Comparison of ENCODE assay signal across 19 cellular contexts in genomic region chr7:70210200-70210960, GRCh38.
"Had no signal": no experiment of that assay in that cellular context is flagged by ENCODE, and none has a peak within 500 bp of the region (broad histone marks: within the 10 kb centered on the region; RNA-seq: fewer than 3 reads in every experiment).

No MANE protein-coding gene starts in this region.

- H3K27me3 ChIP-seq: dorsolateral prefrontal cortex, heart left ventricle, neutrophil, spleen, tibial artery, upper lobe of right lung, vagina had no signal

- H3K4me3 Mint-ChIP-seq: naive thymus-derived CD8-positive, alpha-beta T cell; stimulated activated memory B cell treated with anti-CD40 and anti-IgM and Interleukin-4, amounts not matched to agents 10 μg/mL and 1 μg/mL and 100 μg/mL, for 72 hours; stimulated activated naive CD8-positive, alpha-beta T cell treated with anti-CD3 and anti-CD28 coated beads, Interleukin-15, Interleukin-2, amounts not matched to agents 100 ng/mL and 50 ng/mL, for 24 hours had no signal

- H3K27ac ChIP-seq: dorsolateral prefrontal cortex, heart left ventricle, neutrophil, spleen, tibial artery, upper lobe of right lung, vagina had no signal

- H3K4me1 Mint-ChIP-seq: naive thymus-derived CD8-positive, alpha-beta T cell had no signal

- H3K36me3 ChIP-seq: heart left ventricle, neutrophil, spleen, tibial artery, upper lobe of right lung, vagina had no signal

- DNase-seq: dorsolateral prefrontal cortex; effector CD8-positive, alpha-beta T cell; heart left ventricle; hippocampal formation; left colon; mucosa of descending colon; naive thymus-derived CD8-positive, alpha-beta T cell; spleen; stimulated activated CD4-positive, alpha-beta T cell treated with anti-CD3 and anti-CD28 coated beads, Interleukin-15, amount 100 ng/mL, for 24 hours; stimulated activated CD4-positive, alpha-beta T cell treated with anti-CD3 and anti-CD28 coated beads, Interleukin-1b, Interleukin-23, amount 100 ng/mL, for 48 hours; stimulated activated CD4-positive, alpha-beta T cell treated with anti-CD3 and anti-CD28 coated beads, Interleukin-4, amount 100 ng/mL, for 24 hours; tibial artery; upper lobe of right lung had no signal

- ATAC-seq: esophagus mucosa; heart left ventricle; left colon; mucosa of descending colon; naive thymus-derived CD8-positive, alpha-beta T cell; sciatic nerve; stimulated activated memory B cell treated with anti-CD40 and anti-IgM and Interleukin-4, amounts not matched to agents 10 μg/mL and 1 μg/mL and 100 μg/mL, for 72 hours; upper lobe of right lung had no signal

- H3K4me1 ChIP-seq: heart left ventricle, spleen, tibial artery, upper lobe of right lung, vagina had no signal

- H3K9me3 Mint-ChIP-seq: stimulated activated memory B cell treated with anti-CD40 and anti-IgM and Interleukin-4, amounts not matched to agents 10 μg/mL and 1 μg/mL and 100 μg/mL, for 72 hours; stimulated activated naive CD8-positive, alpha-beta T cell treated with anti-CD3 and anti-CD28 coated beads, Interleukin-15, Interleukin-2, amounts not matched to agents 100 ng/mL and 50 ng/mL, for 24 hours had no signal

- H3K4me3 ChIP-seq: dorsolateral prefrontal cortex, heart left ventricle, mucosa of descending colon, spleen, tibial artery, upper lobe of right lung, vagina had no signal

- H3K36me3 Mint-ChIP-seq: naive thymus-derived CD8-positive, alpha-beta T cell; stimulated activated memory B cell treated with anti-CD40 and anti-IgM and Interleukin-4, amounts not matched to agents 10 μg/mL and 1 μg/mL and 100 μg/mL, for 72 hours had no signal

- H3K27ac Mint-ChIP-seq: naive thymus-derived CD8-positive, alpha-beta T cell; stimulated activated memory B cell treated with anti-CD40 and anti-IgM and Interleukin-4, amounts not matched to agents 10 μg/mL and 1 μg/mL and 100 μg/mL, for 72 hours; stimulated activated naive CD8-positive, alpha-beta T cell treated with anti-CD3 and anti-CD28 coated beads, Interleukin-15, Interleukin-2, amounts not matched to agents 100 ng/mL and 50 ng/mL, for 24 hours had no signal

- H3K9me3 ChIP-seq: heart left ventricle, mucosa of descending colon, neutrophil, spleen, tibial artery, upper lobe of right lung, vagina had no signal

- H3K27me3 Mint-ChIP-seq: naive thymus-derived CD8-positive, alpha-beta T cell; stimulated activated memory B cell treated with anti-CD40 and anti-IgM and Interleukin-4, amounts not matched to agents 10 μg/mL and 1 μg/mL and 100 μg/mL, for 72 hours; stimulated activated naive CD8-positive, alpha-beta T cell treated with anti-CD3 and anti-CD28 coated beads, Interleukin-15, Interleukin-2, amounts not matched to agents 100 ng/mL and 50 ng/mL, for 24 hours had no signal
